In genomic region chr10:71868192-71868697, GRCh38 we compare ENCODE assay signal across 1 cellular context.
TF ChIP-seq lines count a peak whose summit lies in the region.

No MANE protein-coding gene starts in this region.

TF ChIP-seq in HCT116, 20 proteins besides CTCF, POLR2A, EP300 and RAD21 (continued from another document):
- TF ChIP-seq, protein P1, sequence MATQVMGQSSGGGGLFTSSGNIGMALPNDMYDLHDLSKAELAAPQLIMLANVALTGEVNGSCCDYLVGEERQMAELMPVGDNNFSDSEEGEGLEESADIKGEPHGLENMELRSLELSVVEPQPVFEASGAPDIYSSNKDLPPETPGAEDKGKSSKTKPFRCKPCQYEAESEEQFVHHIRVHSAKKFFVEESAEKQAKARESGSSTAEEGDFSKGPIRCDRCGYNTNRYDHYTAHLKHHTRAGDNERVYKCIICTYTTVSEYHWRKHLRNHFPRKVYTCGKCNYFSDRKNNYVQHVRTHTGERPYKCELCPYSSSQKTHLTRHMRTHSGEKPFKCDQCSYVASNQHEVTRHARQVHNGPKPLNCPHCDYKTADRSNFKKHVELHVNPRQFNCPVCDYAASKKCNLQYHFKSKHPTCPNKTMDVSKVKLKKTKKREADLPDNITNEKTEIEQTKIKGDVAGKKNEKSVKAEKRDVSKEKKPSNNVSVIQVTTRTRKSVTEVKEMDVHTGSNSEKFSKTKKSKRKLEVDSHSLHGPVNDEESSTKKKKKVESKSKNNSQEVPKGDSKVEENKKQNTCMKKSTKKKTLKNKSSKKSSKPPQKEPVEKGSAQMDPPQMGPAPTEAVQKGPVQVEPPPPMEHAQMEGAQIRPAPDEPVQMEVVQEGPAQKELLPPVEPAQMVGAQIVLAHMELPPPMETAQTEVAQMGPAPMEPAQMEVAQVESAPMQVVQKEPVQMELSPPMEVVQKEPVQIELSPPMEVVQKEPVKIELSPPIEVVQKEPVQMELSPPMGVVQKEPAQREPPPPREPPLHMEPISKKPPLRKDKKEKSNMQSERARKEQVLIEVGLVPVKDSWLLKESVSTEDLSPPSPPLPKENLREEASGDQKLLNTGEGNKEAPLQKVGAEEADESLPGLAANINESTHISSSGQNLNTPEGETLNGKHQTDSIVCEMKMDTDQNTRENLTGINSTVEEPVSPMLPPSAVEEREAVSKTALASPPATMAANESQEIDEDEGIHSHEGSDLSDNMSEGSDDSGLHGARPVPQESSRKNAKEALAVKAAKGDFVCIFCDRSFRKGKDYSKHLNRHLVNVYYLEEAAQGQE (IDR thresholded peaks at IDR 0.05; ENCODE audit: low read depth), result no peak
- no peak for TF ChIP-seq ATF3 (IDR thresholded peaks at IDR 0.05)
- no peak for TF ChIP-seq TCF7L2 (IDR thresholded peaks at IDR 0.05; ENCODE audit: borderline replicate concordance, extremely low read depth, insufficient read depth, insufficient read length)
- TF ChIP-seq CBX3 (IDR thresholded peaks at IDR 0.05; ENCODE audit: low read depth), result no peak
- TF ChIP-seq ZFX (IDR thresholded peaks at IDR 0.05), result no peak
- TF ChIP-seq ELF1 (IDR thresholded peaks at IDR 0.05; ENCODE audit: borderline replicate concordance, low read depth), result no peak
- no peak for TF ChIP-seq MAX (IDR thresholded peaks at IDR 0.05)
TF ChIP-seq in HCT116: peak in this region for 0.
